ENCODE assay signal across 28 cellular contexts in the genomic region with DNA sequence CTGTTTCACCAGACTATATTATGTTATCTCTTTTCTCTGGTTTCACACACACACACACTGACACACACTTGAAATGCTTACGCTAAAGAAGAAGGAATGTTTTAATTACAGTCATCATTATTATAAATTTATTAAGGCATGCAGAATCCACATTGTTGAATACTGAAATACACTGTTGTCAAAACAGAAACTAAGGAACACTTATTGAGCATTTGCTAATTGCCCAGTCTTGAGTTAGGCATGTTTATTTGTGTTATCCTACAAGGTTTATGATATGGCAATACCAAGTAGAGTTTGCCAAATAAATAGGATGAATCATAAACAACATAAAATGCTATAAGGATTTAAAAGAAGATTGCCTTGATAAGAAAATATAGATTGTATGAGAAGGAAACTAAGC.
DNase-seq lines count a peak whose midpoint lies in the region; ATAC-seq and TF ChIP-seq lines count a peak whose summit lies in the region.
"Had no signal": no experiment of that assay in that cellular context is flagged by ENCODE, and none has a peak within 500 bp of the region (broad histone marks: within the 10 kb centered on the region; RNA-seq: fewer than 3 reads in every experiment).

No MANE protein-coding gene starts in this region.

- H3K4me1 ChIP-seq in ACC112 (ENCODE audit: control insufficient read depth, insufficient read depth, low read length, unreplicated experiment) (peaks cover 6% of the 10 kb centered on the region), PC-3 (ENCODE audit: insufficient read depth, low read length) (no peaks in the 10 kb centered on the region), mesenchymal stem cell (ENCODE audit: control insufficient read depth, insufficient read depth, low read depth, low read length) (no peaks in the 10 kb centered on the region)
- H3K4me1 ChIP-seq: BLaER1, Peyer's patch had no signal

- no peak overlapping the region for H3K14ac ChIP-seq in mesenchymal stem cell (ENCODE audit: low read length in 2 of 2)

- no peak overlapping the region for H3K23ac ChIP-seq in mesenchymal stem cell (ENCODE audit: low read length in 2 of 2)

- H3K36me3 ChIP-seq in ACC112 (ENCODE audit: insufficient read depth, low read length) (no peaks in the 10 kb centered on the region), PC-3 (ENCODE audit: low read depth, low read length) (no peaks in the 10 kb centered on the region), mesenchymal stem cell (ENCODE audit: control insufficient read depth in 1 of 2, insufficient read depth in 2 of 2, low read depth in 1 of 2, low read length in 2 of 2) (no peaks in the 10 kb centered on the region)
- H3K36me3 ChIP-seq: BLaER1, Peyer's patch had no signal

- H3K9me3 ChIP-seq in PC-3 (ENCODE audit: low read length) (no peaks in the 10 kb centered on the region), mesenchymal stem cell (ENCODE audit: control insufficient read depth, low read length) (peaks cover 16% of the 10 kb centered on the region)
- H3K9me3 ChIP-seq: BLaER1, Peyer's patch had no signal

- no TSS peak for BruUV-seq in PC-3 (replicated peaks; lab: Mats Ljungman, UMichigan)

- no peak overlapping the region for H2BK15ac ChIP-seq in mesenchymal stem cell (ENCODE audit: low read depth, poor library complexity, severe bottlenecking)

- no peak overlapping the region for H2AK5ac ChIP-seq in mesenchymal stem cell (ENCODE audit: low read length, severe bottlenecking)

- no peaks in the 10 kb centered on the region for H3K9me2 ChIP-seq in PC-3 (replicated peaks; ENCODE audit: low read length)

- POLR2A ChIA-PET in PC-3 (lab: Charles Lee; ENCODE audit: unreplicated experiment), result no interaction called here

- no peaks in the 10 kb centered on the region for H4K20me1 ChIP-seq in PC-3 (ENCODE audit: low read length)
- H4K20me1 ChIP-seq: BLaER1 had no signal

- H4K8ac ChIP-seq in mesenchymal stem cell (ENCODE audit: low read length), result no peak overlapping the region

- H3F3A ChIP-seq in PC-3 (ENCODE audit: low read length, unreplicated experiment), result no peaks in the 10 kb centered on the region

- H3K4me2 ChIP-seq in PC-3 (ENCODE audit: low read length) (no peak overlapping the region), mesenchymal stem cell (ENCODE audit: low read length, poor library complexity, severe bottlenecking) (no peak overlapping the region)
- H3K4me2 ChIP-seq: BLaER1, GM23338 had no signal

- no peak overlapping the region for H4K91ac ChIP-seq in mesenchymal stem cell (ENCODE audit: low read length)

- H3K4me3 ChIP-seq in ACC112 (ENCODE audit: low read depth, low read length), result no peak overlapping the region
- H3K4me3 ChIP-seq in PC-3 (ENCODE audit: low read length), result no peak overlapping the region
- no peak overlapping the region for H3K4me3 ChIP-seq in epithelial cell of esophagus (ENCODE audit: low read length)
- H3K4me3 ChIP-seq in mesenchymal stem cell (ENCODE audit: insufficient read depth in 1 of 2, low read depth in 1 of 2, low read length in 2 of 2), result no peak overlapping the region
- H3K4me3 ChIP-seq: BLaER1, GM12878, GM23338, Peyer's patch had no signal

- H3K4me1 Mint-ChIP-seq in activated CD4-positive, alpha-beta T cell treated with anti-CD3 and anti-CD28 coated beads, Interleukin-2, amount 10 ng/mL, durations not matched to agents 24 days and 14 days, result no peaks in the 10 kb centered on the region
- H3K4me1 Mint-ChIP-seq: CD4-positive, CD25-positive, alpha-beta regulatory T cell; GM23338; H9 had no signal

- ATAC-seq in PC-3 (no peak), GM18517 (IDR thresholded peaks at IDR 0.05; ENCODE audit: unreplicated experiment) (no peak)
- ATAC-seq: GM12878, GM23338 had no signal

- CTCF ChIA-PET in PC-3 (lab: Charles Lee), result no interaction called here

- TF ChIP-seq CTCF in PC-3 (conservative IDR thresholded peaks at IDR 0.05; ENCODE audit: low read depth, low read length) (no peak), epithelial cell of esophagus (IDR thresholded peaks at IDR 0.05; ENCODE audit: insufficient read depth, low read depth, low read length, missing control alignments) (no peak)

- H3K27me3 ChIP-seq in ACC112 (ENCODE audit: insufficient read depth, low read length) (no peaks in the 10 kb centered on the region), PC-3 (ENCODE audit: low read length) (no peaks in the 10 kb centered on the region), mesenchymal stem cell (ENCODE audit: control insufficient read depth in 1 of 2, insufficient read depth in 1 of 2, low read length in 2 of 2) (no peaks in the 10 kb centered on the region)
- H3K27me3 ChIP-seq: BLaER1, Peyer's patch had no signal

- H3K27ac ChIP-seq in ACC112 (ENCODE audit: low read depth, low read length), result no peak overlapping the region
- no peak overlapping the region for H3K27ac ChIP-seq in PC-3 (ENCODE audit: low read length)
- no peak overlapping the region for H3K27ac ChIP-seq in mesenchymal stem cell (ENCODE audit: low read length, poor library complexity, severe bottlenecking)
- H3K27ac ChIP-seq: BLaER1, Peyer's patch had no signal

- no CpG with 5 or more reads among the region's 1 CpG for WGBS in mesenchymal stem cell

- no peak overlapping the region for H2BK120ac ChIP-seq in mesenchymal stem cell (ENCODE audit: low read depth, low read length)

- no peak overlapping the region for H2BK12ac ChIP-seq in mesenchymal stem cell (ENCODE audit: low read length in 2 of 2)

- H3K18ac ChIP-seq in mesenchymal stem cell (ENCODE audit: low read depth in 1 of 2, low read length in 2 of 2), result no peak overlapping the region

- no peaks in the 10 kb centered on the region for H3K36me3 Mint-ChIP-seq in activated CD4-positive, alpha-beta T cell treated with anti-CD3 and anti-CD28 coated beads, Interleukin-2, amount 10 ng/mL, durations not matched to agents 24 days and 14 days (ENCODE audit: low read depth)
- H3K36me3 Mint-ChIP-seq: CD4-positive, CD25-positive, alpha-beta regulatory T cell had no signal

- H3K79me1 ChIP-seq in mesenchymal stem cell (replicated peaks; ENCODE audit: low read length, poor library complexity, severe bottlenecking), result no peaks in the 10 kb centered on the region

- no peak overlapping the region for H3K27ac Mint-ChIP-seq in activated CD4-positive, alpha-beta T cell treated with anti-CD3 and anti-CD28 coated beads, Interleukin-2, amount 10 ng/mL, durations not matched to agents 24 days and 14 days
- H3K27ac Mint-ChIP-seq: CD4-positive, CD25-positive, alpha-beta regulatory T cell; GM23338; H9; HFFc6 had no signal

- no peaks in the 10 kb centered on the region for H3K9me3 Mint-ChIP-seq in activated CD4-positive, alpha-beta T cell treated with anti-CD3 and anti-CD28 coated beads, Interleukin-2, amount 10 ng/mL, durations not matched to agents 24 days and 14 days
- H3K9me3 Mint-ChIP-seq: GM23338, H9, HFFc6 had no signal

- H3K4ac ChIP-seq in mesenchymal stem cell (ENCODE audit: low read depth in 1 of 2, low read length in 2 of 2), result no peak overlapping the region

- no peak overlapping the region for H2BK5ac ChIP-seq in mesenchymal stem cell (ENCODE audit: low read depth, low read length, poor library complexity, severe bottlenecking)

- H3K4me3 Mint-ChIP-seq in activated CD4-positive, alpha-beta T cell treated with anti-CD3 and anti-CD28 coated beads, Interleukin-2, amount 10 ng/mL, durations not matched to agents 24 days and 14 days, result no peak overlapping the region
- H3K4me3 Mint-ChIP-seq: CD4-positive, CD25-positive, alpha-beta regulatory T cell; GM23338; H9; HFFc6 had no signal

- H3K79me2 ChIP-seq in ACC112 (ENCODE audit: control insufficient read depth, insufficient read depth, low read length, unreplicated experiment) (no peaks in the 10 kb centered on the region), PC-3 (ENCODE audit: low read length) (no peaks in the 10 kb centered on the region)

- no peak overlapping the region for H3K9ac ChIP-seq in PC-3 (ENCODE audit: low read length)
- H3K9ac ChIP-seq in mesenchymal stem cell (ENCODE audit: low read length), result no peak overlapping the region
- H3K9ac ChIP-seq: BLaER1 had no signal

- H3K27me3 Mint-ChIP-seq in activated CD4-positive, alpha-beta T cell treated with anti-CD3 and anti-CD28 coated beads, Interleukin-2, amount 10 ng/mL, durations not matched to agents 24 days and 14 days, result no peaks in the 10 kb centered on the region
- H3K27me3 Mint-ChIP-seq: CD4-positive, CD25-positive, alpha-beta regulatory T cell had no signal

- intact Hi-C loops in PC-3 (cut with micrococcal nuclease), result no loop called here
- intact Hi-C loops in activated CD4-positive, alpha-beta T cell treated with anti-CD3 and anti-CD28 coated beads, Interleukin-2, amount 10 ng/mL, durations not matched to agents 24 days and 14 days (cut with micrococcal nuclease), result no loop called here

- DNase-seq in PC-3 (peak; percentile 6), epithelial cell of esophagus (ENCODE audit: low read depth) (peak; percentile 10), mesenchymal stem cell (peak; percentile 63), kidney tubule cell (ENCODE audit: low spot score) (no peak)
- DNase-seq in activated CD4-positive, alpha-beta T cell treated with anti-CD3 and anti-CD28 coated beads, Interleukin-2, amount 10 ng/mL, durations not matched to agents 24 days and 14 days, result no peak
- DNase-seq: 8988T; CD4-positive, CD25-positive, alpha-beta regulatory T cell; DMS53; EL; GDM1; H9; HFFc6; KG1; NCI-H1048; NCI-H1417; NCI-H1694 treated with DMSO at 0.1 percent for 48 hours; NCI-H2081; NCI-H2171; NCI-H226; NCI-H510A; NCI-H69; Peyer's patch; SHP77 treated with DMSO at 0.1 percent for 48 hours had no signal

- H2AFZ ChIP-seq in ACC112 (ENCODE audit: low read length, unreplicated experiment), result peak overlapping the region; percentile 70
- no peak overlapping the region for H2AFZ ChIP-seq in PC-3 (ENCODE audit: low read length)
- no peak overlapping the region for H2AFZ ChIP-seq in mesenchymal stem cell (ENCODE audit: low read depth, low read length)
- H2AFZ ChIP-seq: GM23338 had no signal

Comparison
In these comparisons a context has a peak if more than half of its experiments do, and no peak if none do; other contexts are left out.
1. DNase-seq: peak in PC-3 (single experiment), epithelial cell of esophagus (single experiment) and mesenchymal stem cell (single experiment); none in activated CD4-positive, alpha-beta T cell treated with anti-CD3 and anti-CD28 coated beads, Interleukin-2, amount 10 ng/mL, durations not matched to agents 24 days and 14 days (single experiment) and kidney tubule cell (single experiment).